18 cellular contexts compared by ENCODE assay signal in genomic region chr21:26061437-26061836, GRCh38.
A peak's percentile ranks its signal among the peaks of the same experiment; 100 is the strongest.
DNase-seq lines count a peak whose midpoint lies in the region; ATAC-seq and TF ChIP-seq lines count a peak whose summit lies in the region.
"Had no signal": no experiment of that assay in that cellular context is flagged by ENCODE, and none has a peak within 500 bp of the region (broad histone marks: within the 10 kb centered on the region; RNA-seq: fewer than 3 reads in every experiment).

No MANE protein-coding gene starts in this region.

- no peak overlapping the region for H2AFZ ChIP-seq in smooth muscle cell (ENCODE audit: low read depth)

- H3F3A ChIP-seq in smooth muscle cell (ENCODE audit: low read depth) = no peaks in the 10 kb centered on the region

- WGBS in smooth muscle cell (ENCODE audit: low lambda C conversion rate) = 13% methylated on average over 4 of the region's 4 CpGs

- H3K27me3 Mint-ChIP-seq in brain = no peaks in the 10 kb centered on the region
- H3K27me3 Mint-ChIP-seq: activated B cell treated with CpG ODN at 0.5 μM for 24 hours, progenitor cell of endocrine pancreas had no signal

- H3K4me1 ChIP-seq in smooth muscle cell (ENCODE audit: low read depth) = peaks cover 14% of the 10 kb centered on the region
- H3K4me1 ChIP-seq: Peyer's patch had no signal

- H3K27me3 ChIP-seq in smooth muscle cell (ENCODE audit: low read depth) = no peaks in the 10 kb centered on the region
- H3K27me3 ChIP-seq: BE2C, Peyer's patch, tibial nerve had no signal

- H3K4me3 Mint-ChIP-seq in brain = no peak overlapping the region
- H3K4me3 Mint-ChIP-seq: activated B cell treated with CpG ODN at 0.5 μM for 24 hours had no signal

- H3K9ac ChIP-seq in smooth muscle cell (ENCODE audit: low read depth) = no peak overlapping the region

- H3K36me3 ChIP-seq in smooth muscle cell (ENCODE audit: low read depth) = no peaks in the 10 kb centered on the region
- H3K36me3 ChIP-seq: Peyer's patch, tibial nerve had no signal

- peak overlapping the region; percentile 37 for H3K4me2 ChIP-seq in smooth muscle cell

- peak overlapping the region in 3 of 5 experiments; percentile 1 to 25 (median 4) for H3K27ac Mint-ChIP-seq in brain
- H3K27ac Mint-ChIP-seq: activated B cell treated with CpG ODN at 0.5 μM for 24 hours, progenitor cell of endocrine pancreas had no signal

- peaks cover 94% of the 10 kb centered on the region for H4K20me1 ChIP-seq in smooth muscle cell (ENCODE audit: low read depth)

- peak overlapping the region; percentile 58 for H3K27ac ChIP-seq in smooth muscle cell (ENCODE audit: low read depth)

- H3K9me3 ChIP-seq in smooth muscle cell (replicated peaks; ENCODE audit: low read depth) = no peaks in the 10 kb centered on the region
- H3K9me3 ChIP-seq: BE2C, Peyer's patch, tibial nerve had no signal

- peaks cover 70% of the 10 kb centered on the region for H3K4me1 Mint-ChIP-seq in brain
- H3K4me1 Mint-ChIP-seq: activated B cell treated with CpG ODN at 0.5 μM for 24 hours had no signal

- ATAC-seq in left cardiac atrium (peak; percentile 84 to 86), HG03439 (IDR thresholded peaks at IDR 0.05; ENCODE audit: unreplicated experiment) (no peak)

- H3K4me3 ChIP-seq in smooth muscle cell = no peak overlapping the region
- H3K4me3 ChIP-seq: Peyer's patch, tibial nerve had no signal

- intact Hi-C loops in left cardiac atrium (cut with DNase I) = no loop called here

- DNase-seq in GM04504 (ENCODE audit: low read depth) (peak; percentile 37), left cardiac atrium (no peak), smooth muscle cell (lab: John Stamatoyannopoulos, UW; ENCODE audit: unreplicated experiment) (no peak), SW480 (ENCODE audit: low spot score) (no peak), iPS-NIHi7 (ENCODE audit: extremely low spot score) (no peak), NCI-H748 (lab: John Stamatoyannopoulos, UW; ENCODE audit: unreplicated experiment) (no peak)
- DNase-seq: activated B cell treated with CpG ODN at 0.5 μM for 24 hours; activated gamma-delta T cell treated with Interleukin-2 at 50 U/mL for 16 hours; BE2C; effector CD8-positive, alpha-beta T cell; NCI-H69; Peyer's patch; stimulated activated CD4-positive, alpha-beta T cell treated with anti-CD3 and anti-CD28 coated beads, Interleukin-2, amount 100 ng/mL, for 24 hours; stimulated activated CD8-positive, alpha-beta memory T cell treated with anti-CD3 and anti-CD28 coated beads, Interleukin-4, amount 100 ng/mL, for 48 hours had no signal

- TF ChIP-seq CTCF in brain (conservative IDR thresholded peaks at IDR 0.05) (no peak), smooth muscle cell (IDR thresholded peaks at IDR 0.05; ENCODE audit: borderline replicate concordance, insufficient read depth, poor library complexity, severe bottlenecking) (no peak)

- H3K9me3 Mint-ChIP-seq in brain = no peaks in the 10 kb centered on the region
- H3K9me3 Mint-ChIP-seq: activated B cell treated with CpG ODN at 0.5 μM for 24 hours had no signal

- H3K79me2 ChIP-seq in smooth muscle cell (ENCODE audit: low read depth) = peaks cover 95% of the 10 kb centered on the region

- peaks cover 24% of the 10 kb centered on the region for H3K36me3 Mint-ChIP-seq in brain
